8 cellular contexts compared by ENCODE assay signal in the genomic region with DNA sequence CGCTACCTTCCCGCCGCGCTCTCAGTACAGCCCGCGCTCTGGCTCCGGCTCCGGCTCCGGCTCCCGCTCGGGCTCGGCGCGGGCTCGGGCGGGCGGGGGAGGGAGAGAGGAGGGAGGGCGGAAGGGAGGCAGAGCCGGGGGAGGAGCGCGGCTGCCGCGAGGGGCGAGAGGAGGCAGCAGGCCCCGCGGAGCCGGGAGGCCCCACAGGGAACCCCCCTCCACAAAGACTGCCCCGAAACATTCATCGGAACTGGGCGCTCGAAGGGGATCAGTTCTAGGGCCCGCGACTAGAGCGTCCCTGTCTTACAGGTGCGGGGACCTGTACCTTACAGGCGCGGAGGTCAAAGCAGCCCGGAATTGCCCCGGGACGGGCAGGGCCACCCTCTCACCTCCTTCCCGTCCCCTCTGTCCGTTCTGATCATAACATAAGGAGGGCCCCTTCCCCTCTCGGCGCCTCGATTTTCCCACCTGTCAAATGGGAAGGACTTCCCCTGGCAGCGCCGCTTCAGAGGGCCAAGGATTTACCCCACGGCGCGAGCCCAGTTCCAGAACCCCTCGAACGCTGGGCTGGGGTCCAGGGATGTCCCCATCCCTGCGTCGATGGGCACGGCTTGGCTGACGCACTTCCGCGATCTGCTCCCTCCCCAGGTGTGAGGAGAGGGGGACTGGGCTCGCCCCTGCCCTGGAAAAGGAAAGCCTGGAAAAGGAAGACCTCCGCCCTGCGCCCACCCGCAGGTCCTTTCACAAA. TPM values are rescaled to one million over a fixed set of nuclear protein-coding genes. Genes with fewer than 3 reads are reported as not detected.
DNase-seq lines count a peak whose midpoint lies in the region; ATAC-seq, FAIRE-seq and TF ChIP-seq lines count a peak whose summit lies in the region.
"Had no signal": no experiment of that assay in that cellular context is flagged by ENCODE, and none has a peak within 500 bp of the region (broad histone marks: within the 10 kb centered on the region; RNA-seq: fewer than 3 reads in every experiment).

A gene (minus strand): TSS at position 40 of the 748 bp plus-strand sequence. CDS start 407 bp downstream, outside the sequence.

- no peak within 1 kb of the TSS for H3K27ac Mint-ChIP-seq in T-cell

- no peaks in the 10 kb centered on the region for H3K9me3 Mint-ChIP-seq in T-cell

- FAIRE-seq in GM19239 (lab: Jason Lieb, UNC) = peak; percentile 77

- H3K27me3 ChIP-seq in left lung = peaks cover 69 to 100% of the 10 kb centered on the region in 2 donors

- H3K36me3 Mint-ChIP-seq in T-cell = no peaks in the 10 kb centered on the region

- CTCF ChIA-PET in T-cell (lab: Charles Lee) = interaction anchor here (0.7 to 1.3 kb wide), 2 partner anchors 10 to 25 kb away, joined by 5 to 6 read pairs; no protein-coding TSS in a partner anchor

- H3K4me3 Mint-ChIP-seq in T-cell = peak within 1 kb of the TSS; percentile 50 to 61 (median 50)

- H3K27me3 Mint-ChIP-seq in T-cell = peaks cover 27 to 41% of the 10 kb centered on the region in 2 donors

- intact Hi-C loops in left lung (cut with DNase I) = no loop called here

- POLR2A ChIA-PET in T-cell (lab: Charles Lee) = interaction anchor here (0.6 to 0.7 kb wide), 2 partner anchors 84 to 381 kb away, joined by 5 to 10 read pairs; no protein-coding TSS in a partner anchor

- no peak for DNase-seq in GM19239 (ENCODE audit: insufficient read length, low spot score)
- DNase-seq in T-cell = peak; percentile 29 to 71 (median 56)
- DNase-seq in astrocyte of the hippocampus (ENCODE audit: low read depth, low spot score) = peak; percentile 71
- no peak for DNase-seq in left lung
- peak; percentile 24 to 46 for DNase-seq in stimulated activated CD8-positive, alpha-beta memory T cell treated with anti-CD3 and anti-CD28 coated beads, Interleukin-2, amount 100 ng/mL, for 1 hour (ENCODE audit: low read depth in 2 of 2)
- DNase-seq in mucosa of gallbladder (ENCODE audit: low spot score) = no peak

- no peaks in the 10 kb centered on the region for H3K9me3 ChIP-seq in left lung
- H3K9me3 ChIP-seq: SJSA1 had no signal

- peak within 1 kb of the TSS in 1 of 2 donors; percentile 21 for H3K4me3 ChIP-seq in left lung
- H3K4me3 ChIP-seq: SJSA1 had no signal

- no peaks in the 10 kb centered on the region for H3K36me3 ChIP-seq in left lung
- H3K36me3 ChIP-seq: SJSA1 had no signal

- ATAC-seq in T-cell (replicated peaks in 1 of 4) = peak; percentile 65 to 72 (median 69)
- ATAC-seq in left lung = peak; percentile 69
- no peak for ATAC-seq in HG02852 (IDR thresholded peaks at IDR 0.05; ENCODE audit: unreplicated experiment)

- TF ChIP-seq CTCF in left lung (IDR thresholded peaks at IDR 0.05) = no peak

- H3K27ac ChIP-seq in left lung = no peak within 1 kb of the TSS
- H3K27ac ChIP-seq: SJSA1 had no signal

- H3K4me1 Mint-ChIP-seq in T-cell = peaks cover 25 to 35% (median 25%) of the 10 kb centered on the region in 3 donors

- peaks cover 20 to 58% of the 10 kb centered on the region in 2 donors for H3K4me1 ChIP-seq in left lung

RNA-seq across cellular contexts. Expression of the gene that starts here (rescaled TPM):
- total RNA-seq in T-cell = 1 to 10 TPM in 1 of 5 donors, under 1 TPM in 3, not detected in 1; 0.56 to 1.2 (median 0.75) TPM
- total RNA-seq in left lung = not detected
- 1.4 TPM for total RNA-seq in mucosa of gallbladder
- total RNA-seq: SJSA1 had no signal

Comparison
In these comparisons a context has a peak if more than half of its experiments do, and no peak if none do; other contexts are left out.
1. Peak in ATAC-seq in left lung; RNA of the gene not detected or under 1 TPM.
2. DNase-seq: peak in T-cell (34 of 34), astrocyte of the hippocampus (single experiment) and stimulated activated CD8-positive, alpha-beta memory T cell treated with anti-CD3 and anti-CD28 coated beads, Interleukin-2, amount 100 ng/mL, for 1 hour (2 of 2); none in GM19239 (single experiment), left lung (0 of 2) and mucosa of gallbladder (single experiment).